Comparison of ENCODE assay signal across 8 cellular contexts in the genomic region with DNA sequence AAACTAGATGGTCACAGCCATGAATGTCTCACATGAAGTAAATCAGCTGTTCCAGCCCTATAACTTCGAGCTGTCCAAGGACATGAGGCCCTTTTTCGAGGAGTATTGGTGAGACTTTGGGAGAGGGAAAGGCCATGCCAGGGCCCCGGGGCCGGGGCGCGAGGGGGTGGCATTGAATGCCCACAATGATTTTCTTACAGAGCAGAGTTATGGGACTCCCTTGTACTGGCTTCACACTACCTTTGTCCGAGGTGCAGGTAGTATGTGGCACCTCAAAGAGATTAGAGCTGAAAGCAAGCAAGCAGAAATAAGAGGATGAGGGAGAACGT. TPM values are rescaled to one million over a fixed set of nuclear protein-coding genes. Genes with fewer than 3 reads are reported as not detected.
DNase-seq lines count a peak whose midpoint lies in the region; ATAC-seq and TF ChIP-seq lines count a peak whose summit lies in the region.

No MANE protein-coding gene starts in this region.

- DNase-seq in AG04450 (ENCODE audit: low read depth, low spot score) (no peak), chondrocyte (ENCODE audit: low spot score) (no peak), caudate nucleus (lab: John Stamatoyannopoulos, UW) (no peak), MV-4-11 (lab: John Stamatoyannopoulos, UW) (no peak)

- no peaks in the 10 kb centered on the region; the same call in 1 of the 2 replicates for H3K9me3 ChIP-seq in AG04450 (ENCODE audit: control insufficient read depth, insufficient read depth, low read length)

- H3K36me3 Mint-ChIP-seq in IgD-negative memory B cell (no peaks in the 10 kb centered on the region), chondrocyte (ENCODE audit: low read depth) (no peaks in the 10 kb centered on the region), nephron (ENCODE audit: low read depth) (no peaks in the 10 kb centered on the region)

- H3K27me3 Mint-ChIP-seq in IgD-negative memory B cell, result peaks cover 50% of the 10 kb centered on the region
- H3K27me3 Mint-ChIP-seq in chondrocyte (ENCODE audit: low read depth), result peaks cover 28% of the 10 kb centered on the region
- peaks cover 61% of the 10 kb centered on the region for H3K27me3 Mint-ChIP-seq in nephron (ENCODE audit: low read depth)

- H3K27ac Mint-ChIP-seq in IgD-negative memory B cell, result no peak overlapping the region
- no peak overlapping the region for H3K27ac Mint-ChIP-seq in chondrocyte (ENCODE audit: unreplicated experiment)
- peak overlapping the region in 2 of 3 experiments; percentile 88 to 96 for H3K27ac Mint-ChIP-seq in nephron

- peak overlapping the region; percentile 49 for H3K4me3 ChIP-seq in AG04450 (ENCODE audit: low read depth, low read length)

- H3K4me1 Mint-ChIP-seq in IgD-negative memory B cell, result peaks cover 8 to 13% (median 13%) of the 10 kb centered on the region in 3 donors
- H3K4me1 Mint-ChIP-seq in chondrocyte (ENCODE audit: low read depth), result peaks cover 17% of the 10 kb centered on the region
- H3K4me1 Mint-ChIP-seq in nephron, result peaks cover 35% of the 10 kb centered on the region

- H3K27ac ChIP-seq in AG04450 (ENCODE audit: low read depth, low read length) (no peak overlapping the region), caudate nucleus (ENCODE audit: low read depth, low read length) (no peak overlapping the region)

- peaks cover 35% of the 10 kb centered on the region for H3K27me3 ChIP-seq in AG04450 (ENCODE audit: control insufficient read depth, insufficient read depth, low read length)

- H3K4me3 Mint-ChIP-seq in IgD-negative memory B cell, result peak overlapping the region; percentile 61 to 92 (median 84)
- peak overlapping the region; percentile 66 for H3K4me3 Mint-ChIP-seq in chondrocyte (ENCODE audit: unreplicated experiment)
- peak overlapping the region; percentile 74 to 80 (median 78) for H3K4me3 Mint-ChIP-seq in nephron

- H3K9me3 Mint-ChIP-seq in IgD-negative memory B cell (no peaks in the 10 kb centered on the region), chondrocyte (ENCODE audit: low read depth) (no peaks in the 10 kb centered on the region), nephron (no peaks in the 10 kb centered on the region)

- POLR2A ChIA-PET in AG04450 (lab: Yijun Ruan, JAX), result interaction anchor here (1.0 to 1.1 kb wide), 2 partner anchors 19 to 57 kb away, joined by 3 read pairs; partner anchors contain the start of gene GBF1

- CTCF ChIA-PET in AG04450 (lab: Charles Lee), result interaction anchor here (0.6 to 10.8 kb wide), 6 partner anchors 15 to 181 kb away, joined by 3 to 442 read pairs (median 12); partner anchors contain the start of gene PITX3

- TF ChIP-seq CTCF in AG04450 (IDR thresholded peaks at IDR 0.05; ENCODE audit: low read depth, low read length), result no peak
- no peak for TF ChIP-seq CTCF in chondrocyte (IDR thresholded peaks at IDR 0.05)
- no peak for TF ChIP-seq CTCF in nephron (IDR thresholded peaks at IDR 0.05; ENCODE audit: unreplicated experiment in 3 of 3)

- ATAC-seq in GM21528 (IDR thresholded peaks at IDR 0.05; ENCODE audit: low FRiP score, unreplicated experiment) (no peak), HG03457 (IDR thresholded peaks at IDR 0.05; ENCODE audit: unreplicated experiment) (no peak)

RNA-seq across cellular contexts. Expression of gene ELOVL3, which starts 0.4 kb away (rescaled TPM):
- polyA plus RNA-seq in AG04450 (2011; rRNA removed) (0.16 and 0.27 TPM in 2 replicates), IgD-negative memory B cell (not detected)
- polyA minus RNA-seq in AG04450 (2011; rRNA and poly(A)+ RNA removed), result not detected in 2 replicates
- total RNA-seq in chondrocyte, result not detected in 3 replicates

RNA-seq across cellular contexts. Expression of gene PITX3, which starts 14.8 kb away (rescaled TPM):
- not detected in 2 replicates for polyA plus RNA-seq in AG04450 (2011; rRNA removed)
- polyA minus RNA-seq in AG04450 (2011; rRNA and poly(A)+ RNA removed), result not detected in 2 replicates
- not detected for polyA plus RNA-seq in IgD-negative memory B cell
- total RNA-seq in chondrocyte, result not detected in 3 replicates

RNA-seq across cellular contexts. Expression of gene GBF1, which starts 18.8 kb away (rescaled TPM):
- polyA plus RNA-seq in AG04450 (2011; rRNA removed) (31.9 and 43.8 TPM in 2 replicates), IgD-negative memory B cell (12.6 TPM)
- 93.0 and 115 TPM in 2 replicates for polyA minus RNA-seq in AG04450 (2011; rRNA and poly(A)+ RNA removed)
- total RNA-seq in chondrocyte, result 59.3 to 88.4 TPM (median 59.7 TPM) in 3 replicates

Comparison
In these comparisons a context has a peak if more than half of its experiments do, and no peak if none do; other contexts are left out.
1. H3K27ac Mint-ChIP-seq: peak in nephron (2 of 3); none in IgD-negative memory B cell (0 of 3) and chondrocyte (single experiment).
2. Peak in every context shown above with its lines, with median percentiles within 50 percentile points of each other: H3K4me3 Mint-ChIP-seq.